ENCODE assay signal across 1 cellular context in the genomic region with DNA sequence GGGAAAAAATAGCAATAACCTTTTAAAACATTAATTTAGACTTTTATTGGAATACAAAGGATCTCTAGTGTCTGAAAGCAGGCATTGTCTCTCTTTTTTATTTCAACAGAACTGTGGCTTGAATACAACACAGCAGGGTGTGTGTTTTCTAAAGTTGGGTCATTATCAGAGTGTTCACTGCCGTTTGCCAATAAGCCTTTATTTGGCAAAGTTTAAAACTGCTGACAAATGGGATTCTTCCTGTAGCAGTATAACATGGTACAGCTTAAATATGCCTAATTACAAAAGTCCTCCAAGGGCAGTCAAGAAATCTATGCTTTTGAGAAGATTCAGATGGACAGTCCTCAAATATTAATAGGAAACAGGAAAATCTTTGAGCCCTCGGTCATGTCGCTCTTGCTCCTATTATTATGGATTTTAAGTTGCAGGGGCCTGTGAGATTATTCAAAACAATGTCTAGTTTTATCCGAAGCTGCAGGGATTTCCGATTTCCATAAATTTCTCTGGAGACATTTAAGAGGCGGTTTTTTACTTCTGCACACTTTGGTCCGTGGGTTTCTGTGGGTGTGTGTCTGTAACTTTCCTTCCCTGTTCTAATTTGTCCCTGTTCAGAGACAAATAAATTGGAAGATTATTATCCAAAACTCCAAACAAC.
A peak's percentile ranks its signal among the peaks of the same experiment; 100 is the strongest.
TF ChIP-seq lines count a peak whose summit lies in the region.

No MANE protein-coding gene starts in this region.

TF ChIP-seq in IMR-90, 13 proteins besides CTCF, POLR2A, EP300 and RAD21 (continued from another document):
- peak; percentile 86 for TF ChIP-seq MAFK (IDR thresholded peaks at IDR 0.05; ENCODE audit: low read depth, low read length)
